ENCODE assay signal across 8 cellular contexts in genomic region chr3:47824541-47825473, GRCh38. TPM values are rescaled to one million over a fixed set of nuclear protein-coding genes. Genes with fewer than 3 reads are reported as not detected.
A peak's percentile ranks its signal among the peaks of the same experiment; 100 is the strongest.
DNase-seq lines count a peak whose midpoint lies in the region; ATAC-seq, FAIRE-seq and TF ChIP-seq lines count a peak whose summit lies in the region.

No MANE protein-coding gene starts in this region.

- ATAC-seq in GM18511 (IDR thresholded peaks at IDR 0.05; ENCODE audit: unreplicated experiment) (peak; percentile 95), HG03025 (IDR thresholded peaks at IDR 0.05; ENCODE audit: low FRiP score, unreplicated experiment) (peak; percentile 85)

- TF ChIP-seq CTCF in WERI-Rb-1 (IDR thresholded peaks at IDR 0.05; ENCODE audit: low read depth, low read length) (peak; percentile 91), bronchial epithelial cell (IDR thresholded peaks at IDR 0.05; ENCODE audit: insufficient read depth, low read length, severe bottlenecking) (peak; percentile 82)

- H3K27ac ChIP-seq in WERI-Rb-1, result peak overlapping the region; percentile 96

- peak overlapping the region; percentile 63 for H3K4me3 ChIP-seq in WERI-Rb-1 (ENCODE audit: low read depth, low read length)
- peak overlapping the region; percentile 69 for H3K4me3 ChIP-seq in bronchial epithelial cell (ENCODE audit: low read depth, low read length)

- H3K27me3 ChIP-seq in WERI-Rb-1 (ENCODE audit: insufficient read depth, low read depth, severe bottlenecking), result no peaks in the 10 kb centered on the region
- no peaks in the 10 kb centered on the region for H3K27me3 ChIP-seq in bronchial epithelial cell (ENCODE audit: control insufficient read depth, insufficient read depth, low read length)

- no peak for FAIRE-seq in bronchial epithelial cell (lab: Jason Lieb, UNC)

- DNase-seq in A172 (ENCODE audit: low spot score) (peak; percentile 69), NCI-H2107 treated with DMSO at 0.1 percent for 48 hours (lab: John Stamatoyannopoulos, UW; ENCODE audit: unreplicated experiment) (peak; percentile 25), WERI-Rb-1 (peak; percentile 78), bronchial epithelial cell (ENCODE audit: low read depth) (peak; percentile 59), iris pigment epithelial cell (ENCODE audit: low read depth) (peak; percentile 83)
- DNase-seq in stimulated activated CD4-positive, alpha-beta T cell treated with anti-CD3 and anti-CD28 coated beads, Interleukin-12 subunit alpha, Interleukin-12 subunit beta, amount 100 ng/mL, for 4 hours, result peak; percentile 74

- peaks cover 52% of the 10 kb centered on the region for H3K36me3 ChIP-seq in WERI-Rb-1
- H3K36me3 ChIP-seq in bronchial epithelial cell (ENCODE audit: control insufficient read depth, insufficient read depth, low read length), result peaks cover 14% of the 10 kb centered on the region

- no peaks in the 10 kb centered on the region for H3K9me3 ChIP-seq in WERI-Rb-1 (ENCODE audit: severe bottlenecking)

RNA-seq across cellular contexts. Expression of gene DHX30, which starts 21.9 kb away (rescaled TPM):
- 93.2 and 111 TPM in 2 replicates for total RNA-seq in A172 (2014; rRNA removed; shearing (Covaris generic))
- 53.2 and 57.2 TPM in 2 replicates for total RNA-seq in bronchial epithelial cell

RNA-seq across cellular contexts. Expression of gene SMARCC1, which starts 43.1 kb away (rescaled TPM):
- 49.6 and 51.2 TPM in 2 replicates for total RNA-seq in A172 (2014; rRNA removed; shearing (Covaris generic))
- total RNA-seq in bronchial epithelial cell, result 25.6 and 28.7 TPM in 2 replicates

Comparison
In these comparisons a context has a peak if more than half of its experiments do, and no peak if none do; other contexts are left out.
1. Peak in every context shown above with its lines: DNase-seq, ATAC-seq, H3K4me3 ChIP-seq and H3K27ac ChIP-seq.
2. DNase-seq: peak in every context shown above with its lines; median percentile 83 in iris pigment epithelial cell; 78 in WERI-Rb-1; 74 in stimulated activated CD4-positive, alpha-beta T cell treated with anti-CD3 and anti-CD28 coated beads, Interleukin-12 subunit alpha, Interleukin-12 subunit beta, amount 100 ng/mL, for 4 hours; 69 in A172; 59 in bronchial epithelial cell; 25 in NCI-H2107 treated with DMSO at 0.1 percent for 48 hours.